Comparison of ENCODE assay signal across 12 cellular contexts in genomic region chr2:101759162-101759561, GRCh38.
DNase-seq lines count a peak whose midpoint lies in the region; ATAC-seq, FAIRE-seq and TF ChIP-seq lines count a peak whose summit lies in the region.
"Had no signal": no experiment of that assay in that cellular context is flagged by ENCODE, and none has a peak within 500 bp of the region (broad histone marks: within the 10 kb centered on the region; RNA-seq: fewer than 3 reads in every experiment).

No MANE protein-coding gene starts in this region.

- TF ChIP-seq POLR2A in thyroid gland (IDR thresholded peaks at IDR 0.05), result no peak

- no peaks in the 10 kb centered on the region for H3K27me3 ChIP-seq in mammary epithelial cell (ENCODE audit: insufficient read depth, low read length)
- no peaks in the 10 kb centered on the region for H3K27me3 ChIP-seq in keratinocyte (ENCODE audit: control insufficient read depth, extremely low read depth, insufficient read depth, low read length)
- no peaks in the 10 kb centered on the region for H3K27me3 ChIP-seq in thyroid gland
- H3K27me3 ChIP-seq: BLaER1 treated with 17β-estradiol and CSF1 and Interleukin-3, amounts not matched to agents 10 nM and 100 nM had no signal

- H3K36me3 ChIP-seq in mammary epithelial cell (ENCODE audit: insufficient read depth, low read length), result no peaks in the 10 kb centered on the region
- H3K36me3 ChIP-seq in keratinocyte (ENCODE audit: control insufficient read depth in 2 of 2, extremely low read depth in 1 of 2, insufficient read depth in 2 of 2, low read length in 2 of 2), result peaks cover 0 to 4% of the 10 kb centered on the region in 2 experiments
- H3K36me3 ChIP-seq in thyroid gland, result no peaks in the 10 kb centered on the region
- H3K36me3 ChIP-seq: HAP-1 had no signal

- CTCF ChIA-PET in mammary epithelial cell (lab: Charles Lee; ENCODE audit: low non-redundant PET), result interaction anchor here (0.6 to 1.0 kb wide), 6 partner anchors 9 to 343 kb away, joined by 3 to 8 read pairs (median 4); no protein-coding TSS in a partner anchor

- H3K9me1 ChIP-seq in keratinocyte (ENCODE audit: control insufficient read depth, extremely low read depth, insufficient read depth, low read length), result no peaks in the 10 kb centered on the region

- no peak overlapping the region for H3K4me3 ChIP-seq in mammary epithelial cell (replicated peaks in 1 of 3; ENCODE audit: insufficient read depth in 1 of 3, low read depth in 2 of 3, low read length in 3 of 3)
- H3K4me3 ChIP-seq in keratinocyte (ENCODE audit: control insufficient read depth in 2 of 3, extremely low read depth in 1 of 3, insufficient read depth in 2 of 3, low read depth in 1 of 3, low read length in 3 of 3), result no peak overlapping the region
- H3K4me3 ChIP-seq in thyroid gland (replicated peaks in 1 of 3), result no peak overlapping the region
- H3K4me3 ChIP-seq: BLaER1 treated with 17β-estradiol and CSF1 and Interleukin-3, amounts not matched to agents 10 nM and 100 nM; HAP-1 had no signal

- in situ Hi-C loops in mammary epithelial cell (cut with MboI; ENCODE audit: low sequenced_read_pairs in 2 of 2), result no loop called here

- FAIRE-seq in keratinocyte (lab: Jason Lieb, UNC), result peak; percentile 61
- FAIRE-seq: GM18507 had no signal

- no peaks in the 10 kb centered on the region for H4K20me1 ChIP-seq in mammary epithelial cell (ENCODE audit: insufficient read depth, low read length)
- no peaks in the 10 kb centered on the region for H4K20me1 ChIP-seq in keratinocyte (ENCODE audit: control insufficient read depth, extremely low read depth, insufficient read depth, low read length)

- peaks cover 35% of the 10 kb centered on the region for H3K4me1 ChIP-seq in mammary epithelial cell (ENCODE audit: insufficient read depth, low read length)
- H3K4me1 ChIP-seq in keratinocyte (ENCODE audit: control insufficient read depth, extremely low read depth, insufficient read depth, low read length), result peaks cover 29% of the 10 kb centered on the region
- peaks cover 8 to 22% of the 10 kb centered on the region in 2 donors for H3K4me1 ChIP-seq in thyroid gland

- no peak for ATAC-seq in HG02870 (IDR thresholded peaks at IDR 0.05; ENCODE audit: unreplicated experiment)

- H3K27ac ChIP-seq in mammary epithelial cell (ENCODE audit: insufficient read depth, low read depth, low read length) (peak overlapping the region; percentile 17), keratinocyte (ENCODE audit: control insufficient read depth, insufficient read depth, low read length) (peak overlapping the region; percentile 64), thyroid gland (no peak overlapping the region)
- H3K27ac ChIP-seq: BLaER1 treated with 17β-estradiol and CSF1 and Interleukin-3, amounts not matched to agents 10 nM and 100 nM had no signal

- BruUV-seq in mammary epithelial cell (replicated peaks; lab: Mats Ljungman, UMichigan), result no TSS peak

- intact Hi-C loops in mammary epithelial cell (cut with micrococcal nuclease) (loop anchor here (2.0 kb wide), 1 partner anchor 240 kb away; no protein-coding TSS in a partner anchor), thyroid gland (cut with DNase I) (no loop called here), posterior cingulate gyrus (cut with DNase I) (no loop called here)

- peak overlapping the region; percentile 34 for H3K4me2 ChIP-seq in mammary epithelial cell (ENCODE audit: insufficient read depth, low read depth, low read length)
- peak overlapping the region; percentile 65 for H3K4me2 ChIP-seq in keratinocyte (ENCODE audit: control insufficient read depth, extremely low read depth, insufficient read depth, low read depth, low read length)

- WGBS in mammary epithelial cell (ENCODE audit: low coverage, missing lambda C conversion rate), result 0% methylated on average over 1 of the region's 2 CpGs
- WGBS in thyroid gland, 2 donors, result 63 to 70% methylated on average over 2 of the region's 2 CpGs

- H3K9me3 ChIP-seq in mammary epithelial cell (replicated peaks; ENCODE audit: insufficient read depth, low read length) (no peaks in the 10 kb centered on the region), keratinocyte (ENCODE audit: control insufficient read depth, low read depth, low read length) (no peaks in the 10 kb centered on the region), thyroid gland (no peaks in the 10 kb centered on the region)
- H3K9me3 ChIP-seq: HAP-1 had no signal

- peaks cover 94% of the 10 kb centered on the region for H3K79me2 ChIP-seq in mammary epithelial cell (ENCODE audit: insufficient read depth, low read length)
- H3K79me2 ChIP-seq in keratinocyte (ENCODE audit: control insufficient read depth, insufficient read depth, low read length), result peaks cover 90% of the 10 kb centered on the region

- no peak overlapping the region for H2AFZ ChIP-seq in mammary epithelial cell (ENCODE audit: low read depth, low read length)
- no peak overlapping the region for H2AFZ ChIP-seq in keratinocyte (ENCODE audit: control insufficient read depth, low read length)

- dilution Hi-C loops in mammary epithelial cell (cut with HindIII; ENCODE audit: low sequenced_read_pairs) (no loop called here), keratinocyte (cut with MboI; ENCODE audit: extremely low pct_ligation_motif_present, low sequenced_read_pairs) (no loop called here)

- H3K9ac ChIP-seq in mammary epithelial cell (ENCODE audit: insufficient read depth, low read length) (no peak overlapping the region), keratinocyte (ENCODE audit: control insufficient read depth, extremely low read depth, insufficient read depth, low read length) (no peak overlapping the region)
- H3K9ac ChIP-seq: BLaER1 treated with 17β-estradiol and CSF1 and Interleukin-3, amounts not matched to agents 10 nM and 100 nM had no signal

- TF ChIP-seq CTCF in mammary epithelial cell (conservative IDR thresholded peaks at IDR 0.05 in 1 of 2, IDR thresholded peaks at IDR 0.05 in 1 of 2; ENCODE audit: extremely low read depth in 1 of 2, insufficient read depth in 1 of 2, low read depth in 1 of 2, low read length in 2 of 2), result no peak
- TF ChIP-seq CTCF in keratinocyte (optimal IDR thresholded peaks at IDR 0.05 in 1 of 3, IDR thresholded peaks at IDR 0.05 in 1 of 3, conservative IDR thresholded peaks at IDR 0.05 in 1 of 3; ENCODE audit: extremely low read depth in 1 of 3, insufficient read depth in 2 of 3, low read length in 3 of 3), result no peak
- no peak for TF ChIP-seq CTCF in thyroid gland (IDR thresholded peaks at IDR 0.05)

- peak; percentile 91 for DNase-seq in A172 (ENCODE audit: low spot score)
- DNase-seq in HPDE6-E6E7 (ENCODE audit: extremely low spot score), result peak; percentile 49
- DNase-seq in mammary epithelial cell, result peak; percentile 87
- DNase-seq in keratinocyte (ENCODE audit: low read depth, low spot score), result no peak
- no peak for DNase-seq in thyroid gland
- no peak for DNase-seq in posterior cingulate gyrus
- no peak for DNase-seq in activated CD8-positive, alpha-beta memory T cell treated with anti-CD3 and anti-CD28 coated beads, Interleukin-2, amount 50 U/mL, for 48 hours
- DNase-seq: RPMI8226 had no signal

Comparison
In these comparisons a context has a peak if more than half of its experiments do, and no peak if none do; other contexts are left out.
1. DNase-seq: peak in A172 (single experiment), HPDE6-E6E7 (single experiment) and mammary epithelial cell (single experiment); none in keratinocyte (single experiment), thyroid gland (0 of 2), posterior cingulate gyrus (0 of 10) and activated CD8-positive, alpha-beta memory T cell treated with anti-CD3 and anti-CD28 coated beads, Interleukin-2, amount 50 U/mL, for 48 hours (single experiment).
2. H3K27ac ChIP-seq: peak in mammary epithelial cell (single experiment) and keratinocyte (single experiment); none in thyroid gland (0 of 3).